16 cellular contexts compared by ENCODE assay signal in the genomic region with DNA sequence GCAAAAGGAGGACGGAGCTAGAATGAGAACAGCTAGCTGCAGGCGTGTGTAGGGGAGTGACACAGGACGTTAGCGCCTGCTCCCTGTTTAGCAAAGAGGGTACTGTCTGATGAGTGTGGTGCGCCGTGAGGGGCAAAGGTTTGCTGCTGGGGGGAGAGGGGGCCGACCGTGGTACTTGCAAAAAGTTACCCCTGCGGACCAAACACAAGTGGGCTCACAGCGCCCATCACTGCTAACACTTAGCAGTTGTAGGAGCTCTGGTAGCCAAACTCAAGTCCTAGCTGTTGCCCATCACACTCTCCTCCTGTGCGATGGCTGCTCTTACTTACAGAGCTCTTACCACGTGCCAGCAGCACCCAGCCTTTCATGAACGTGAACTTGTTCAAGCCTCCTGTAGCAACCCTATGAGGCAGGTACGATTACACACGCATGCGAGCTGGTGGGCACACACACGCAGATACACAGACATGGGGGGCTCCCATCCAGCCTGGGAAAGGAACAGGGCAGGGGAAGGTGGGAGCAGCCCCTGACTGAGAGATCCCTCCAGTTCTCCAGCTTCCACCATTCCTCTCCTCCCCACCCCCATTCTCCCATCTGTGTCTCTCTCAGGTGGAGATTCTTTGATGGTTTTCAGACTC. TPM values are rescaled to one million over a fixed set of nuclear protein-coding genes. Genes with fewer than 3 reads are reported as not detected.
DNase-seq lines count a peak whose midpoint lies in the region; ATAC-seq and TF ChIP-seq lines count a peak whose summit lies in the region.
"Had no signal": no experiment of that assay in that cellular context is flagged by ENCODE, and none has a peak within 500 bp of the region (broad histone marks: within the 10 kb centered on the region; RNA-seq: fewer than 3 reads in every experiment).

No MANE protein-coding gene starts in this region.

- H3K27ac Mint-ChIP-seq in chondrocyte (ENCODE audit: unreplicated experiment), result no peak overlapping the region

- peak; percentile 61 for DNase-seq in chondrocyte (ENCODE audit: low spot score)
- peak; percentile 51 for DNase-seq in spleen
- no peak for DNase-seq in DMS53 (lab: John Stamatoyannopoulos, UW)
- DNase-seq: CD4-positive, CD25-positive, alpha-beta regulatory T cell; KBM-7; MM.1S; NCI-H1436; NCI-H1930; SIG-M5 had no signal

- no peak overlapping the region for H3K4me3 Mint-ChIP-seq in chondrocyte (ENCODE audit: unreplicated experiment)

- no peak overlapping the region for H3K27ac ChIP-seq in HUES48 (ENCODE audit: low read depth, low read length)
- H3K27ac ChIP-seq in iPS-20b (ENCODE audit: low read length), result no peak overlapping the region
- H3K27ac ChIP-seq in spleen, result no peak overlapping the region
- H3K27ac ChIP-seq: RWPE1 had no signal

- peak overlapping the region; percentile 25; the same call in 1 of the 2 replicates for H3K4me3 ChIP-seq in HUES48 (ENCODE audit: low read depth, low read length)
- peak overlapping the region; percentile 57; the same call in 1 of the 2 replicates for H3K4me3 ChIP-seq in iPS-20b (ENCODE audit: low read length)
- no peak overlapping the region for H3K4me3 ChIP-seq in spleen

- no peaks in the 10 kb centered on the region for H3K36me3 ChIP-seq in HUES48 (ENCODE audit: control insufficient read depth, insufficient read depth, low read length)
- H3K36me3 ChIP-seq in iPS-20b (ENCODE audit: insufficient read depth, low read depth, low read length), result no peaks in the 10 kb centered on the region
- no peaks in the 10 kb centered on the region for H3K36me3 ChIP-seq in spleen

- no peaks in the 10 kb centered on the region for H3K4me1 Mint-ChIP-seq in chondrocyte (ENCODE audit: low read depth)
- H3K4me1 Mint-ChIP-seq: CD4-positive, CD25-positive, alpha-beta regulatory T cell had no signal

- peaks cover 19% of the 10 kb centered on the region for H3K27me3 Mint-ChIP-seq in chondrocyte (ENCODE audit: low read depth)
- H3K27me3 Mint-ChIP-seq: CD4-positive, CD25-positive, alpha-beta regulatory T cell had no signal

- TF ChIP-seq CTCF in chondrocyte (IDR thresholded peaks at IDR 0.05) (no peak), spleen (IDR thresholded peaks at IDR 0.05 in 8 of 11, conservative IDR thresholded peaks at IDR 0.05 in 3 of 11) (no peak)

- no peak for TF ChIP-seq POLR2A in spleen (IDR thresholded peaks at IDR 0.05)

- intact Hi-C loops in spleen (cut with DNase I; ENCODE audit: low total_unique reads), result no loop called here

- 75 to 86% (median 81%) methylated on average over 17 of the region's 17 CpGs for WGBS in spleen, 5 donors

- ATAC-seq in GM21529 (IDR thresholded peaks at IDR 0.05; ENCODE audit: unreplicated experiment) (no peak), GM21526 (IDR thresholded peaks at IDR 0.05; ENCODE audit: low FRiP score, unreplicated experiment) (no peak)

- H3K9me3 Mint-ChIP-seq in chondrocyte (ENCODE audit: low read depth), result no peaks in the 10 kb centered on the region
- H3K9me3 Mint-ChIP-seq: CD4-positive, CD25-positive, alpha-beta regulatory T cell had no signal

- H3K36me3 Mint-ChIP-seq in chondrocyte (ENCODE audit: low read depth), result no peaks in the 10 kb centered on the region
- H3K36me3 Mint-ChIP-seq: CD4-positive, CD25-positive, alpha-beta regulatory T cell had no signal

- H3K4me1 ChIP-seq in HUES48 (ENCODE audit: control insufficient read depth, insufficient read depth, low read length), result peaks cover 9% of the 10 kb centered on the region; the same call in 1 of the 2 replicates
- peaks cover 3% of the 10 kb centered on the region; the same call in 1 of the 2 replicates for H3K4me1 ChIP-seq in iPS-20b (ENCODE audit: insufficient read depth, low read length)
- no peaks in the 10 kb centered on the region for H3K4me1 ChIP-seq in spleen

- H3K9me3 ChIP-seq in HUES48 (ENCODE audit: control insufficient read depth, insufficient read depth, low read length), result no peaks in the 10 kb centered on the region
- no peaks in the 10 kb centered on the region for H3K9me3 ChIP-seq in iPS-20b (ENCODE audit: insufficient read depth, low read depth, low read length)
- no peaks in the 10 kb centered on the region for H3K9me3 ChIP-seq in spleen
- H3K9me3 ChIP-seq: SK-N-SH had no signal

- H3K27me3 ChIP-seq in HUES48 (ENCODE audit: control insufficient read depth, insufficient read depth, low read length), result peaks cover 21% of the 10 kb centered on the region
- H3K27me3 ChIP-seq in iPS-20b (ENCODE audit: insufficient read depth, low read length), result peaks cover 36% of the 10 kb centered on the region
- H3K27me3 ChIP-seq in spleen (replicated peaks in 1 of 7), result peaks cover 0 to 7% (median 0%) of the 10 kb centered on the region in 7 donors

- H3K9ac ChIP-seq in HUES48 (ENCODE audit: low read depth, low read length) (no peak overlapping the region), iPS-20b (ENCODE audit: low read depth, low read length) (0 out of 2 replicates have a peak overlapping the region, but pooled peaks have one; percentile 27)
- H3K9ac ChIP-seq: SK-N-SH had no signal

RNA-seq across cellular contexts. Expression of a gene that starts 37.5 kb away (rescaled TPM):
- total RNA-seq in chondrocyte (20.7 to 69.4 TPM (median 24.5 TPM) in 3 replicates), spleen (1 to 10 TPM in 6 of 7 donors, under 1 TPM in 1; 0.85 to 4.2 (median 3.1) TPM)
- polyA plus RNA-seq in spleen, result under 1 TPM; 0.09 to 0.67 (median 0.62) TPM
- total RNA-seq: CD4-positive, CD25-positive, alpha-beta regulatory T cell; H4 had no signal

Comparison
In these comparisons a context has a peak if more than half of its experiments do, and no peak if none do; other contexts are left out.
1. H3K4me3 ChIP-seq: peak in HUES48 (single experiment) and iPS-20b (single experiment); none in spleen (0 of 8).